In the genomic region with DNA sequence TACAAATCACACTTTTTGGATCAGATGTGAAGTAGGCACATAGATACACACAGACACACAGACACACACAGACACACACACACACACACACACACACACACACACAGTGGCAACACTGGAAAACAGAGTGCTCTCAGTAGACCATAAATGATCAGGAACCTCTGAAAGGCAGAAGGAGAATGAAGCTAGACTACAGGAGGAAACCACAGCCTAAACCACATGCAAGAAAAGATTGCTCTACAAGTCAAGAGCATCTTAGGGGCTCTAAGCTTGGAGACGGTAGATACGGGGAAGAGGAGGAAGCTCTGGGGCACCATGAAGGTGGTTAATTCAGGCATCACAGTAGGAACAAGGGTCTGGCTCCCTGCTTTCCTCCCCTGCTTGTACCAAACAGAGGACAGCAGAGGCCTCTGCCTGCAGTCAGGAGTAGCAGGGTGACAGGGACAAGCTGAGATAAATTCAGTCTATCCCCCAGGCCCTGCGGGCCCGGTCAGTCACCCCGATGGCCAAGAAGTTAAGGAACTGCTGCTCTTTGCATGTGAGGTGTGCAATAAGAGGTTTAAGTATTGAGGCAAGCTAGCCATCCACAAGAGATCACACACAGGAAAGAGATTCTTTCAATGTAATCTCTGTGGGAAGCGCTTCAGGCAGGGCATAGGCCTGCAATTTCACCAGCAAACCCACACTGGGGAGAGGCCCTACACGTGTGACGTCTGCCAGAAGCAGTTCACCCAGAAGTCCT, we compare ENCODE assay signal across 16 cellular contexts. TPM values are rescaled to one million over a fixed set of nuclear protein-coding genes. Genes with fewer than 3 reads are reported as not detected.
DNase-seq lines count a peak whose midpoint lies in the region; ATAC-seq and TF ChIP-seq lines count a peak whose summit lies in the region.
"Had no signal": no experiment of that assay in that cellular context is flagged by ENCODE, and none has a peak within 500 bp of the region (broad histone marks: within the 10 kb centered on the region; RNA-seq: fewer than 3 reads in every experiment).

No MANE protein-coding gene starts in this region.

- no peak overlapping the region for H3K27ac Mint-ChIP-seq in activated naive CD8-positive, alpha-beta T cell treated with anti-CD3 and anti-CD28 coated beads, Interleukin-2, amount 50 U/mL, for 24 hours
- H3K27ac Mint-ChIP-seq: nephron had no signal

- DNase-seq in HL-60 (ENCODE audit: low read depth in 1 of 2, low spot score in 1 of 2) (peak; percentile 43 to 89), SKM-1 (lab: John Stamatoyannopoulos, UW; ENCODE audit: unreplicated experiment) (peak; percentile 81), mammary epithelial cell (no peak), erythroblast (lab: John Stamatoyannopoulos, UW) (no peak), retina (no peak), GM10266 (ENCODE audit: extremely low spot score) (no peak)
- DNase-seq in activated naive CD8-positive, alpha-beta T cell treated with anti-CD3 and anti-CD28 coated beads, Interleukin-2, amount 50 U/mL, for 24 hours, result no peak
- DNase-seq: BE2C, cerebellar nuclear complex, left lung, NCI-H1417, NCI-H446 had no signal

- H3K4me3 ChIP-seq in BLaER1 treated with 17β-estradiol and CSF1 and Interleukin-3, amounts not matched to agents 10 nM and 100 nM, result no peak overlapping the region
- H3K4me3 ChIP-seq in HL-60 (replicated peaks; ENCODE audit: insufficient read depth, low read length) (no peak overlapping the region), mammary epithelial cell (replicated peaks in 1 of 3; ENCODE audit: insufficient read depth in 1 of 3, low read depth in 2 of 3, low read length in 3 of 3) (no peak overlapping the region)
- H3K4me3 ChIP-seq: HAP-1, left lung had no signal

- no TSS peak for BruUV-seq in mammary epithelial cell (replicated peaks; lab: Mats Ljungman, UMichigan)

- no peaks in the 10 kb centered on the region for H3K9me3 Mint-ChIP-seq in activated naive CD8-positive, alpha-beta T cell treated with anti-CD3 and anti-CD28 coated beads, Interleukin-2, amount 50 U/mL, for 24 hours
- H3K9me3 Mint-ChIP-seq: nephron had no signal

- H3K9me3 ChIP-seq in BLaER1 treated with 17β-estradiol and CSF1 and Interleukin-3, amounts not matched to agents 10 nM and 100 nM (replicated peaks in 1 of 11), result no peaks in the 10 kb centered on the region
- no peaks in the 10 kb centered on the region for H3K9me3 ChIP-seq in mammary epithelial cell (replicated peaks; ENCODE audit: insufficient read depth, low read length)
- H3K9me3 ChIP-seq: BE2C, HAP-1, left lung had no signal

- peak overlapping the region; percentile 46 to 72 (median 56) for H3K4me2 ChIP-seq in BLaER1 treated with 17β-estradiol and CSF1 and Interleukin-3, amounts not matched to agents 10 nM and 100 nM
- no peak overlapping the region for H3K4me2 ChIP-seq in mammary epithelial cell (ENCODE audit: insufficient read depth, low read depth, low read length)

- H3K4me1 Mint-ChIP-seq in activated naive CD8-positive, alpha-beta T cell treated with anti-CD3 and anti-CD28 coated beads, Interleukin-2, amount 50 U/mL, for 24 hours, result peaks cover 25% of the 10 kb centered on the region
- H3K4me1 Mint-ChIP-seq: nephron had no signal

- no peak overlapping the region for H3K9ac ChIP-seq in BLaER1 treated with 17β-estradiol and CSF1 and Interleukin-3, amounts not matched to agents 10 nM and 100 nM
- H3K9ac ChIP-seq in mammary epithelial cell (ENCODE audit: insufficient read depth, low read length), result no peak overlapping the region

- TF ChIP-seq POLR2A in erythroblast (IDR thresholded peaks at IDR 0.05; ENCODE audit: low read length), result no peak

- no peaks in the 10 kb centered on the region for H3K27me3 ChIP-seq in BLaER1 treated with 17β-estradiol and CSF1 and Interleukin-3, amounts not matched to agents 10 nM and 100 nM
- no peaks in the 10 kb centered on the region for H3K27me3 ChIP-seq in HL-60 (ENCODE audit: insufficient read depth, poor library complexity, severe bottlenecking)
- H3K27me3 ChIP-seq in mammary epithelial cell (ENCODE audit: insufficient read depth, low read length), result no peaks in the 10 kb centered on the region
- H3K27me3 ChIP-seq: BE2C, left lung had no signal

- no peaks in the 10 kb centered on the region for H3K36me3 Mint-ChIP-seq in activated naive CD8-positive, alpha-beta T cell treated with anti-CD3 and anti-CD28 coated beads, Interleukin-2, amount 50 U/mL, for 24 hours (ENCODE audit: low read depth)

- no peak overlapping the region for H3K4me3 Mint-ChIP-seq in activated naive CD8-positive, alpha-beta T cell treated with anti-CD3 and anti-CD28 coated beads, Interleukin-2, amount 50 U/mL, for 24 hours
- H3K4me3 Mint-ChIP-seq: nephron had no signal

- intact Hi-C loops in mammary epithelial cell (cut with micrococcal nuclease), result no loop called here

- CTCF ChIA-PET in mammary epithelial cell (lab: Charles Lee; ENCODE audit: low non-redundant PET), result no interaction called here

- peaks cover 9% of the 10 kb centered on the region for H3K27me3 Mint-ChIP-seq in activated naive CD8-positive, alpha-beta T cell treated with anti-CD3 and anti-CD28 coated beads, Interleukin-2, amount 50 U/mL, for 24 hours

- dilution Hi-C loops in mammary epithelial cell (cut with HindIII; ENCODE audit: low sequenced_read_pairs), result loop anchor here (5.0 kb wide), 1 partner anchor 74 kb away; no protein-coding TSS in a partner anchor

- H3K27ac ChIP-seq in BLaER1 treated with 17β-estradiol and CSF1 and Interleukin-3, amounts not matched to agents 10 nM and 100 nM, result no peak overlapping the region
- H3K27ac ChIP-seq in HL-60 (replicated peaks) (peak overlapping the region; percentile 75), mammary epithelial cell (ENCODE audit: insufficient read depth, low read depth, low read length) (no peak overlapping the region)
- H3K27ac ChIP-seq: left lung, RWPE1 had no signal

- 99% methylated on average over 8 of the region's 8 CpGs for WGBS in mammary epithelial cell (ENCODE audit: low coverage, missing lambda C conversion rate)

- no peak overlapping the region for H2AFZ ChIP-seq in mammary epithelial cell (ENCODE audit: low read depth, low read length)

- peaks cover 13 to 20% (median 15%) of the 10 kb centered on the region in 10 experiments for H3K4me1 ChIP-seq in BLaER1 treated with 17β-estradiol and CSF1 and Interleukin-3, amounts not matched to agents 10 nM and 100 nM
- H3K4me1 ChIP-seq in mammary epithelial cell (ENCODE audit: insufficient read depth, low read length), result peaks cover 5% of the 10 kb centered on the region
- H3K4me1 ChIP-seq: BE2C, HAP-1 had no signal

- no peaks in the 10 kb centered on the region for H4K20me1 ChIP-seq in BLaER1 treated with 17β-estradiol and CSF1 and Interleukin-3, amounts not matched to agents 10 nM and 100 nM
- no peaks in the 10 kb centered on the region for H4K20me1 ChIP-seq in mammary epithelial cell (ENCODE audit: insufficient read depth, low read length)

- TF ChIP-seq CTCF in HL-60 (IDR thresholded peaks at IDR 0.05; ENCODE audit: insufficient read depth, low read length) (no peak), mammary epithelial cell (conservative IDR thresholded peaks at IDR 0.05 in 1 of 2, IDR thresholded peaks at IDR 0.05 in 1 of 2; ENCODE audit: extremely low read depth in 1 of 2, insufficient read depth in 1 of 2, low read depth in 1 of 2, low read length in 2 of 2) (no peak), GM10266 (IDR thresholded peaks at IDR 0.05; ENCODE audit: control insufficient read depth, insufficient read depth, low read depth, missing control alignments) (no peak)

- in situ Hi-C loops in mammary epithelial cell (cut with MboI; ENCODE audit: low sequenced_read_pairs in 2 of 2), result no loop called here

- no peaks in the 10 kb centered on the region for H3K79me2 ChIP-seq in mammary epithelial cell (ENCODE audit: insufficient read depth, low read length)

- ATAC-seq in activated naive CD8-positive, alpha-beta T cell treated with anti-CD3 and anti-CD28 coated beads, Interleukin-2, amount 50 U/mL, for 24 hours, result peak; percentile 76
- ATAC-seq: left lung had no signal

- H3K36me3 ChIP-seq in BLaER1 treated with 17β-estradiol and CSF1 and Interleukin-3, amounts not matched to agents 10 nM and 100 nM, result no peaks in the 10 kb centered on the region
- no peaks in the 10 kb centered on the region for H3K36me3 ChIP-seq in mammary epithelial cell (ENCODE audit: insufficient read depth, low read length)
- H3K36me3 ChIP-seq: BE2C, HAP-1, left lung had no signal

RNA-seq across cellular contexts. Expression of gene ARPIN, which starts 23.5 kb away (rescaled TPM):
- total RNA-seq in mammary epithelial cell, result 10 to 100 TPM; 14.3 to 15.9 TPM
- 10.8 TPM for polyA plus RNA-seq in mammary epithelial cell
- polyA minus RNA-seq in mammary epithelial cell, result 11.0 TPM

RNA-seq across cellular contexts. Expression of gene AP3S2, which starts 42.4 kb away (rescaled TPM):
- total RNA-seq in mammary epithelial cell, result 10 to 100 TPM; 34.6 to 53.0 TPM
- polyA plus RNA-seq in mammary epithelial cell, result 22.3 TPM
- 28.9 TPM for polyA minus RNA-seq in mammary epithelial cell

Comparison
In these comparisons a context has a peak if more than half of its experiments do, and no peak if none do; other contexts are left out.
1. DNase-seq: peak in HL-60 (2 of 2) and SKM-1 (single experiment); none in activated naive CD8-positive, alpha-beta T cell treated with anti-CD3 and anti-CD28 coated beads, Interleukin-2, amount 50 U/mL, for 24 hours (single experiment), mammary epithelial cell (single experiment), erythroblast (0 of 2), retina (single experiment) and GM10266 (single experiment).